Comparison of ENCODE assay signal across 24 cellular contexts in the genomic region with DNA sequence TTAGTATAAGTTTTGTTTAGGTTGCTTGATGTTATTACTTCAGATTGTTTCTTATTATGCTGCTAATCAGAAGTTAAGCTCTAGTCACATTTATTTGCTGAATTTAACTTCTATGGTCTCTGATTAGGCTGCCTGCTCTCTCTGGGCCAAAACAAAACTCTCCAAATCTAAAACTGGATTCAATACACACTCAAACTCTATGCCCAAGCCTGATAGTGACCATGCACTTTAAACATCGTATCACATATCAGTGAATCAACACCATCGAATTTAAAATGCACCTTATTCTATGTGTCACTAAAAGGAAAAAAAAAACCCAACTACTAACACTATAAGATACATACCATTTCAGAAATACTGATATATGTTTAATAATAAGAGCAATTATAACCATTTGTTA.
"Had no signal": no experiment of that assay in that cellular context is flagged by ENCODE, and none has a peak within 500 bp of the region (broad histone marks: within the 10 kb centered on the region; RNA-seq: fewer than 3 reads in every experiment).

No MANE protein-coding gene starts in this region.

- H3K27me3 Mint-ChIP-seq: natural killer cell treated with Interleukin-12 subunit alpha and Interleukin-12 subunit beta and Interleukin-15 and Interleukin-18, amount 100 ng/mL, for 72 hours had no signal

- H3K4me1 Mint-ChIP-seq: naive B cell; stimulated activated memory B cell treated with anti-CD40 and anti-IgM and Interleukin-4, amounts not matched to agents 10 μg/mL and 1 μg/mL and 100 μg/mL, for 72 hours had no signal

- H3K9me3 Mint-ChIP-seq: mesothelial cell of epicardium; naive B cell; natural killer cell treated with Interleukin-12 subunit alpha and Interleukin-12 subunit beta and Interleukin-15 and Interleukin-18, amount 100 ng/mL, for 72 hours; stimulated activated memory B cell treated with anti-CD40 and anti-IgM and Interleukin-4, amounts not matched to agents 10 μg/mL and 1 μg/mL and 100 μg/mL, for 72 hours had no signal

- H3K36me3 Mint-ChIP-seq: naive B cell; stimulated activated memory B cell treated with anti-CD40 and anti-IgM and Interleukin-4, amounts not matched to agents 10 μg/mL and 1 μg/mL and 100 μg/mL, for 72 hours had no signal

- H3K4me1 ChIP-seq: left lung, right lobe of liver, upper lobe of right lung, uterus had no signal

- ATAC-seq: left cardiac atrium; left lung; mucosa of descending colon; natural killer cell treated with Interleukin-12 subunit alpha and Interleukin-12 subunit beta and Interleukin-15 and Interleukin-18, amount 100 ng/mL, for 72 hours; stimulated activated memory B cell treated with anti-CD40 and anti-IgM and Interleukin-4, amounts not matched to agents 10 μg/mL and 1 μg/mL and 100 μg/mL, for 72 hours; stimulated activated naive CD8-positive, alpha-beta T cell treated with anti-CD3 and anti-CD28 coated beads, Interleukin-15, Interleukin-2, amounts not matched to agents 100 U/mL and 50 U/mL, for 24 hours; upper lobe of right lung had no signal

- H3K4me3 Mint-ChIP-seq: mesothelial cell of epicardium; naive B cell; natural killer cell treated with Interleukin-12 subunit alpha and Interleukin-12 subunit beta and Interleukin-15 and Interleukin-18, amount 100 ng/mL, for 72 hours; stimulated activated memory B cell treated with anti-CD40 and anti-IgM and Interleukin-4, amounts not matched to agents 10 μg/mL and 1 μg/mL and 100 μg/mL, for 72 hours had no signal

- H3K36me3 ChIP-seq: ovary, uterus had no signal

- H3K9me3 ChIP-seq: left lung, mucosa of descending colon, ovary, right lobe of liver, thoracic aorta, transverse colon, upper lobe of right lung, uterus had no signal

- FAIRE-seq: endometrium had no signal

- DNase-seq: dermis blood vessel endothelial cell; effector memory CD4-positive, alpha-beta T cell; head of caudate nucleus; left cardiac atrium; left lung; mesenchymal stem cell; mucosa of descending colon; naive B cell; nucleus accumbens; ovary; posterior cingulate gyrus; right lobe of liver; stimulated activated CD4-positive, alpha-beta T cell treated with anti-CD3 and anti-CD28 coated beads, Interleukin-4, amount 100 ng/mL, for 4 hours; stimulated activated naive CD8-positive, alpha-beta T cell treated with anti-CD3 and anti-CD28 coated beads, Interleukin-15, Interleukin-2, amounts not matched to agents 100 U/mL and 50 U/mL, for 24 hours; transverse colon; upper lobe of right lung; uterus had no signal

- H3K27ac ChIP-seq: coronary artery, hepatocyte, left lung, ovary, right lobe of liver, thoracic aorta, transverse colon, upper lobe of right lung, uterus had no signal

- H3K4me3 ChIP-seq: coronary artery, hepatocyte, left lung, mucosa of descending colon, ovary, right lobe of liver, thoracic aorta, transverse colon, upper lobe of right lung, uterus had no signal

- H3K27ac Mint-ChIP-seq: mesothelial cell of epicardium; natural killer cell treated with Interleukin-12 subunit alpha and Interleukin-12 subunit beta and Interleukin-15 and Interleukin-18, amount 100 ng/mL, for 72 hours; stimulated activated memory B cell treated with anti-CD40 and anti-IgM and Interleukin-4, amounts not matched to agents 10 μg/mL and 1 μg/mL and 100 μg/mL, for 72 hours had no signal
